Comparison of ENCODE assay signal across 21 cellular contexts in genomic region chr17:42284566-42284965, GRCh38. TPM values are rescaled to one million over a fixed set of nuclear protein-coding genes. Genes with fewer than 3 reads are reported as not detected.
A peak's percentile ranks its signal among the peaks of the same experiment; 100 is the strongest.
DNase-seq lines count a peak whose midpoint lies in the region; TF ChIP-seq lines count a peak whose summit lies in the region.
"Had no signal": no experiment of that assay in that cellular context is flagged by ENCODE, and none has a peak within 500 bp of the region (broad histone marks: within the 10 kb centered on the region; RNA-seq: fewer than 3 reads in every experiment).

No MANE protein-coding gene starts in this region.

- H3K4me3 ChIP-seq in adrenal gland (no peak overlapping the region), sigmoid colon (no peak overlapping the region)
- H3K4me3 ChIP-seq: upper lobe of right lung had no signal

- H3K27me3 ChIP-seq in adrenal gland (no peaks in the 10 kb centered on the region), sigmoid colon (no peaks in the 10 kb centered on the region)
- H3K27me3 ChIP-seq: upper lobe of right lung had no signal

- H3K27ac ChIP-seq in adrenal gland (peak overlapping the region in 1 of 5 donors; percentile 1), sigmoid colon (no peak overlapping the region)
- H3K27ac ChIP-seq: 22Rv1, upper lobe of right lung had no signal

- 73 to 89% (median 86%) methylated on average over 2 to 7 of the region's 7 CpGs for WGBS in adrenal gland, 4 donors
- 94 to 96% methylated on average over 7 of the region's 7 CpGs for WGBS in sigmoid colon, 2 donors

- no peak for TF ChIP-seq POLR2A in adrenal gland (IDR thresholded peaks at IDR 0.05)
- no peak for TF ChIP-seq POLR2A in sigmoid colon (IDR thresholded peaks at IDR 0.05)
- TF ChIP-seq POLR2A in erythroblast (IDR thresholded peaks at IDR 0.05; ENCODE audit: low read length): no peak

- no peak for TF ChIP-seq EP300 in sigmoid colon (IDR thresholded peaks at IDR 0.05)

- H3K9me3 ChIP-seq in adrenal gland (replicated peaks in 1 of 3): no peaks in the 10 kb centered on the region
- no peaks in the 10 kb centered on the region for H3K9me3 ChIP-seq in sigmoid colon
- H3K9me3 ChIP-seq: upper lobe of right lung had no signal

- DNase-seq in NCI-H524 (lab: John Stamatoyannopoulos, UW) (peak; percentile 18 to 42), NCI-H524 treated with DMSO at 0.1 percent for 48 hours (lab: John Stamatoyannopoulos, UW) (no peak), adrenal gland (peak in 6 of 7 donors; percentile 1 to 47 (median 10)), sigmoid colon (peak; percentile 33), middle frontal gyrus (ENCODE audit: extremely low spot score, low spot score) (no peak), erythroblast (lab: John Stamatoyannopoulos, UW) (no peak)
- DNase-seq in activated effector memory CD4-positive, alpha-beta T cell treated with anti-CD3 and anti-CD28 coated beads, Interleukin-2, amount 50 U/mL, for 16 hours: peak; percentile 53
- no peak for DNase-seq in activated effector memory CD4-positive, alpha-beta T cell treated with Interleukin-2 at 50 U/mL for 16 hours
- DNase-seq: amniotic stem cell; CD4-positive, CD25-positive, alpha-beta regulatory T cell; cortex of kidney; hypothalamus; Karpas-422; midbrain; NCI-H2171; NCI-H526; nephron progenitor cell; stimulated activated CD4-positive, alpha-beta T cell treated with anti-CD3 and anti-CD28 coated beads, Interleukin-15, amount 100 ng/mL, for 24 hours; T-helper 1 cell had no signal

- H3K4me1 ChIP-seq in adrenal gland (replicated peaks in 1 of 2): peaks cover 26 to 35% of the 10 kb centered on the region in 2 donors
- peaks cover 0 to 31% (median 26%) of the 10 kb centered on the region in 4 donors for H3K4me1 ChIP-seq in sigmoid colon

- intact Hi-C loops in adrenal gland (cut with DNase I) (no loop called here), sigmoid colon (cut with DNase I) (no loop called here)

- H3K36me3 ChIP-seq in adrenal gland (replicated peaks in 1 of 2): no peaks in the 10 kb centered on the region
- H3K36me3 ChIP-seq in sigmoid colon: no peaks in the 10 kb centered on the region
- H3K36me3 ChIP-seq: upper lobe of right lung had no signal

- no peak for TF ChIP-seq CTCF in adrenal gland (IDR thresholded peaks at IDR 0.05)
- no peak for TF ChIP-seq CTCF in sigmoid colon (IDR thresholded peaks at IDR 0.05)

RNA-seq across cellular contexts. Expression of gene STAT5A, which starts 3.7 kb away (rescaled TPM):
- total RNA-seq in adrenal gland (100 to 1,000 TPM in 4 of 8 donors, 10 to 100 TPM in 4; 39.9 to 169 (median 102) TPM), sigmoid colon (10 to 100 TPM; 57.2 to 91.0 (median 80.8) TPM)
- polyA plus RNA-seq in adrenal gland (10 to 100 TPM; 22.6 to 51.4 (median 39.2) TPM), sigmoid colon (10 to 100 TPM in 2 of 3 donors, 1 to 10 TPM in 1; 7.4 to 39.2 (median 13.2) TPM)

RNA-seq across cellular contexts. Expression of gene STAT5B, which starts 8.4 kb away (rescaled TPM):
- total RNA-seq in adrenal gland (100 to 1,000 TPM in 6 of 8 donors, 10 to 100 TPM in 2; 79.0 to 128 (median 114) TPM), sigmoid colon (100 to 1,000 TPM in 1 of 4 donors, 10 to 100 TPM in 3; 93.5 to 117 (median 98.4) TPM)
- polyA plus RNA-seq in adrenal gland (10 to 100 TPM; 44.7 to 70.6 (median 58.1) TPM), sigmoid colon (10 to 100 TPM; 11.3 to 37.5 (median 13.2) TPM)

Comparison
In these comparisons a context has a peak if more than half of its experiments do, and no peak if none do; other contexts are left out.
1. DNase-seq: peak in NCI-H524 (2 of 2), activated effector memory CD4-positive, alpha-beta T cell treated with anti-CD3 and anti-CD28 coated beads, Interleukin-2, amount 50 U/mL, for 16 hours (single experiment), adrenal gland (6 of 7) and sigmoid colon (single experiment); none in NCI-H524 treated with DMSO at 0.1 percent for 48 hours (single experiment), activated effector memory CD4-positive, alpha-beta T cell treated with Interleukin-2 at 50 U/mL for 16 hours (single experiment), middle frontal gyrus (single experiment) and erythroblast (0 of 2).